Comparison of ENCODE assay signal across 19 cellular contexts in the genomic region with DNA sequence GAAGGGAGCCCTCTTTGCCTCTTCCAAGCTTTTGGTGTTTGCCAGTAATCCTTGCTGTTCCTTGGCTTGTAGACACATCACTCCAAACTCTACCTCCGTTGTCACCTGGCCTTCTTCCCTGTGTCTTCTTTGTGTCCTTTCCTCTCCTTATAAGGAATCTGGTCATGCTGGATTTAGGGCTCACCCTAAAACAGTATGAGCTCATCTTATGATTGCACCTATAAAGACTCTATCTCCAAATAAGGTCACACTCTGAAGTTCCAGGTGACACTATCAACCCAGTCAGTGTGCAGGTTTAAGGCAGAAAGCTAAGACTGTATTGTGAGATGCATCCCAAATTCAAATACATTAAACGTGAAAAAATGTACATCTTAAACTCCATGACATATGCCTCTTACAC. TPM values are rescaled to one million over a fixed set of nuclear protein-coding genes. Genes with fewer than 3 reads are reported as not detected.
DNase-seq lines count a peak whose midpoint lies in the region; ATAC-seq and TF ChIP-seq lines count a peak whose summit lies in the region.
"Had no signal": no experiment of that assay in that cellular context is flagged by ENCODE, and none has a peak within 500 bp of the region (broad histone marks: within the 10 kb centered on the region; RNA-seq: fewer than 3 reads in every experiment).

No MANE protein-coding gene starts in this region.

- H3K9ac ChIP-seq in HCT116 (ENCODE audit: low read length) = no peak overlapping the region

- RAD21 ChIA-PET in HCT116 (lab: Charles Lee; ENCODE audit: low non-redundant PET in 1 of 2, low total read pairs in 2 of 2, uncharacterized antibody in 2 of 2, unreplicated experiment in 2 of 2) = no interaction called here

- CTCF ChIA-PET in HCT116 (lab: Charles Lee) = no interaction called here

- TF ChIP-seq CTCF in HCT116 (IDR thresholded peaks at IDR 0.05 in 2 of 3, conservative IDR thresholded peaks at IDR 0.05 in 1 of 3; ENCODE audit: borderline replicate concordance in 1 of 3, insufficient read depth in 1 of 3, low read depth in 2 of 3, low read length in 2 of 3) (no peak), epithelial cell of esophagus (IDR thresholded peaks at IDR 0.05; ENCODE audit: insufficient read depth, low read depth, low read length, missing control alignments) (no peak), mucosa of descending colon (IDR thresholded peaks at IDR 0.05) (no peak)

- no peaks in the 10 kb centered on the region for H3K36me3 ChIP-seq in HCT116 (ENCODE audit: control insufficient read depth in 1 of 2, insufficient read depth in 2 of 2, low read length in 2 of 2)
- H3K36me3 ChIP-seq in mucosa of descending colon (ENCODE audit: low read depth) = no peaks in the 10 kb centered on the region
- H3K36me3 ChIP-seq in HAP-1 (replicated peaks) = no peaks in the 10 kb centered on the region

- no peak for TF ChIP-seq POLR2A in HCT116 (IDR thresholded peaks at IDR 0.05; ENCODE audit: borderline replicate concordance, extremely low read depth, insufficient read depth, insufficient read length)

- H3K9me2 ChIP-seq in HCT116 (ENCODE audit: insufficient read depth) = no peaks in the 10 kb centered on the region

- H3K4me2 ChIP-seq in HCT116 (ENCODE audit: low read length) = no peak overlapping the region

- DNase-seq in HCT116 (ENCODE audit: low read depth, low spot score) = no peak
- DNase-seq in M059J (ENCODE audit: low read depth) = peak; percentile 38
- DNase-seq in epithelial cell of esophagus (ENCODE audit: low read depth) = peak; percentile 52
- DNase-seq in mucosa of descending colon = no peak
- DNase-seq in activated CD4-positive, alpha-beta T cell treated with anti-CD3 and anti-CD28 coated beads for 1 hour = no peak
- no peak for DNase-seq in HAP-1 (ENCODE audit: low spot score in 2 of 2)
- DNase-seq: CD4-positive, CD25-positive, alpha-beta regulatory T cell; H7; NCI-H1092 treated with DMSO at 0.1 percent for 48 hours; NCI-H1436 treated with DMSO at 0.1 percent for 48 hours; NCI-H2029 treated with DMSO at 0.1 percent for 48 hours; NCI-H2171 treated with DMSO at 0.1 percent for 48 hours; NCI-H526; RPMI8226; SHP77 treated with DMSO at 0.1 percent for 48 hours; SW 1271 had no signal

- no peak overlapping the region for H3K4me3 ChIP-seq in HCT116 (replicated peaks in 1 of 2; ENCODE audit: low read depth in 1 of 2, low read length in 2 of 2)
- no peak overlapping the region for H3K4me3 ChIP-seq in epithelial cell of esophagus (ENCODE audit: low read length)
- H3K4me3 ChIP-seq in mucosa of descending colon = no peak overlapping the region
- no peak overlapping the region for H3K4me3 ChIP-seq in HAP-1
- H3K4me3 ChIP-seq: K562, SK-N-MC had no signal

- H3K27me3 ChIP-seq in HCT116 (ENCODE audit: insufficient read depth, low read length) (peaks cover 17% of the 10 kb centered on the region; the same call in 1 of the 2 replicates), HAP-1 (ENCODE audit: low read depth) (no peaks in the 10 kb centered on the region)

- H4K20me1 ChIP-seq in HCT116 (ENCODE audit: insufficient read depth) = no peaks in the 10 kb centered on the region

- in situ Hi-C loops in HAP-1 (cut with MboI; ENCODE audit: low sequenced_read_pairs) = no loop called here

- BruUV-seq in HCT116 (replicated peaks; lab: Mats Ljungman, UMichigan) = no TSS peak

- H3K9me3 ChIP-seq in HCT116 (ENCODE audit: control insufficient read depth in 1 of 2, insufficient read depth in 1 of 2, low read depth in 1 of 2, low read length in 2 of 2) = no peaks in the 10 kb centered on the region
- H3K9me3 ChIP-seq in mucosa of descending colon = no peaks in the 10 kb centered on the region
- no peaks in the 10 kb centered on the region for H3K9me3 ChIP-seq in HAP-1

- H2AFZ ChIP-seq in HCT116 (ENCODE audit: low read depth, low read length, poor library complexity, severe bottlenecking) = no peak overlapping the region

- ATAC-seq in HCT116 (no peak), mucosa of descending colon (peak; percentile 46), GM21529 (IDR thresholded peaks at IDR 0.05; ENCODE audit: unreplicated experiment) (no peak)
- ATAC-seq: K562 had no signal

- no peak for TF ChIP-seq RAD21 in HCT116 (IDR thresholded peaks at IDR 0.05; ENCODE audit: low read depth)

- no peak overlapping the region for H3K27ac ChIP-seq in HCT116 (ENCODE audit: low read depth, low read length)
- H3K27ac ChIP-seq: SK-N-MC had no signal

- H3K4me1 ChIP-seq in HCT116 (ENCODE audit: control insufficient read depth in 1 of 2, insufficient read depth in 2 of 2, low read length in 2 of 2) = peaks cover 2 to 4% of the 10 kb centered on the region in 2 experiments; a peak in 3 of 4 replicates
- no peaks in the 10 kb centered on the region for H3K4me1 ChIP-seq in mucosa of descending colon (ENCODE audit: low read depth)
- no peaks in the 10 kb centered on the region for H3K4me1 ChIP-seq in HAP-1

- intact Hi-C loops in HCT116 (cut with micrococcal nuclease) (no loop called here), mucosa of descending colon (cut with DNase I, micrococcal nuclease) (no loop called here)

- POLR2A ChIA-PET in HCT116 (lab: Charles Lee) = no interaction called here

- H3K79me2 ChIP-seq in HCT116 (ENCODE audit: insufficient read depth, low read length) = no peaks in the 10 kb centered on the region

TF ChIP-seq in HCT116, 20 proteins besides CTCF, POLR2A, EP300 and RAD21:
- TF ChIP-seq ZNF274 (IDR thresholded peaks at IDR 0.05; ENCODE audit: low read depth, low read length) (no peak), TCF7L2 (IDR thresholded peaks at IDR 0.05; ENCODE audit: borderline replicate concordance, extremely low read depth, insufficient read depth, insufficient read length) (no peak), SRF (IDR thresholded peaks at IDR 0.05; ENCODE audit: low read depth) (peak; percentile 60)
- TF ChIP-seq, protein P1, sequence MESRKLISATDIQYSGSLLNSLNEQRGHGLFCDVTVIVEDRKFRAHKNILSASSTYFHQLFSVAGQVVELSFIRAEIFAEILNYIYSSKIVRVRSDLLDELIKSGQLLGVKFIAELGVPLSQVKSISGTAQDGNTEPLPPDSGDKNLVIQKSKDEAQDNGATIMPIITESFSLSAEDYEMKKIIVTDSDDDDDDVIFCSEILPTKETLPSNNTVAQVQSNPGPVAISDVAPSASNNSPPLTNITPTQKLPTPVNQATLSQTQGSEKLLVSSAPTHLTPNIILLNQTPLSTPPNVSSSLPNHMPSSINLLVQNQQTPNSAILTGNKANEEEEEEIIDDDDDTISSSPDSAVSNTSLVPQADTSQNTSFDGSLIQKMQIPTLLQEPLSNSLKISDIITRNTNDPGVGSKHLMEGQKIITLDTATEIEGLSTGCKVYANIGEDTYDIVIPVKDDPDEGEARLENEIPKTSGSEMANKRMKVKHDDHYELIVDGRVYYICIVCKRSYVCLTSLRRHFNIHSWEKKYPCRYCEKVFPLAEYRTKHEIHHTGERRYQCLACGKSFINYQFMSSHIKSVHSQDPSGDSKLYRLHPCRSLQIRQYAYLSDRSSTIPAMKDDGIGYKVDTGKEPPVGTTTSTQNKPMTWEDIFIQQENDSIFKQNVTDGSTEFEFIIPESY (IDR thresholded peaks at IDR 0.05; ENCODE audit: extremely low read depth, insufficient replicate concordance, low read length) = no peak

RNA-seq across cellular contexts. Expression of gene ZRANB1, which starts 49.0 kb away (rescaled TPM):
- total RNA-seq in HCT116 (2021; ENCODE audit: unreplicated experiment) (23.9 TPM), mucosa of descending colon (10 to 100 TPM in 2 of 3 donors, 1 to 10 TPM in 1; 9.9 to 31.4 (median 13.5) TPM)
- polyA plus RNA-seq in HCT116 (2012) = 9.9 and 10.8 TPM in 2 replicates
- total RNA-seq in M059J (2014; rRNA removed; shearing (Covaris generic)) = 14.2 and 17.1 TPM in 2 replicates

Comparison
In these comparisons a context has a peak if more than half of its experiments do, and no peak if none do; other contexts are left out.
1. DNase-seq: peak in M059J (single experiment) and epithelial cell of esophagus (single experiment); none in HCT116 (single experiment), mucosa of descending colon (0 of 3), activated CD4-positive, alpha-beta T cell treated with anti-CD3 and anti-CD28 coated beads for 1 hour (single experiment) and HAP-1 (0 of 2).